ENCODE assay signal across 1 cellular context in genomic region chr1:92859400-92860039, GRCh38.
TF ChIP-seq lines count a peak whose summit lies in the region.

No MANE protein-coding gene starts in this region.

TF ChIP-seq in HepG2, 621 proteins besides CTCF, POLR2A, EP300 and RAD21 (continued from another document):
- TF ChIP-seq REST (IDR thresholded peaks at IDR 0.05; ENCODE audit: borderline replicate concordance in 1 of 2, low read depth in 1 of 2, low read length in 2 of 2) = no peak
